ENCODE assay signal across 12 cellular contexts in genomic region chr4:24210332-24210902, GRCh38.
DNase-seq lines count a peak whose midpoint lies in the region; ATAC-seq, FAIRE-seq and TF ChIP-seq lines count a peak whose summit lies in the region.
"Had no signal": no experiment of that assay in that cellular context is flagged by ENCODE, and none has a peak within 500 bp of the region (broad histone marks: within the 10 kb centered on the region; RNA-seq: fewer than 3 reads in every experiment).

No MANE protein-coding gene starts in this region.

- CTCF ChIA-PET in activated CD8-positive, alpha-beta T cell treated with anti-CD3 and anti-CD28 coated beads, Interleukin-2, amount 10 ng/mL, durations not matched to agents 7 days and 5 days (lab: Charles Lee) = no interaction called here

- H3K9me3 ChIP-seq in pancreas = no peaks in the 10 kb centered on the region

- peak overlapping the region in 2 of 4 donors; percentile 17 to 18 for H3K27ac ChIP-seq in pancreas
- H3K27ac ChIP-seq: cardiac muscle cell, SK-N-MC had no signal

- H3K27me3 Mint-ChIP-seq in activated CD8-positive, alpha-beta T cell treated with anti-CD3 and anti-CD28 coated beads, Interleukin-2, amount 10 ng/mL, durations not matched to agents 7 days and 5 days (ENCODE audit: low read depth) = no peaks in the 10 kb centered on the region

- no peaks in the 10 kb centered on the region for H3K4me1 ChIP-seq in pancreas

- H3K4me1 Mint-ChIP-seq in activated CD8-positive, alpha-beta T cell treated with anti-CD3 and anti-CD28 coated beads, Interleukin-2, amount 10 ng/mL, durations not matched to agents 7 days and 5 days (ENCODE audit: low read depth) = no peaks in the 10 kb centered on the region

- no peaks in the 10 kb centered on the region for H3K36me3 Mint-ChIP-seq in activated CD8-positive, alpha-beta T cell treated with anti-CD3 and anti-CD28 coated beads, Interleukin-2, amount 10 ng/mL, durations not matched to agents 7 days and 5 days (ENCODE audit: low read depth)

- H3K9me3 Mint-ChIP-seq in activated CD8-positive, alpha-beta T cell treated with anti-CD3 and anti-CD28 coated beads, Interleukin-2, amount 10 ng/mL, durations not matched to agents 7 days and 5 days (ENCODE audit: insufficient read depth) = no peaks in the 10 kb centered on the region

- H3K4me3 Mint-ChIP-seq in activated CD8-positive, alpha-beta T cell treated with anti-CD3 and anti-CD28 coated beads, Interleukin-2, amount 10 ng/mL, durations not matched to agents 7 days and 5 days = no peak overlapping the region

- WGBS in pancreas, 2 donors = 28 to 46% methylated on average over 10 of the region's 10 CpGs

- no peak for FAIRE-seq in pancreas (lab: Jason Lieb, UNC)

- POLR2A ChIA-PET in activated CD8-positive, alpha-beta T cell treated with anti-CD3 and anti-CD28 coated beads, Interleukin-2, amount 10 ng/mL, durations not matched to agents 7 days and 5 days (lab: Charles Lee) = no interaction called here

- no peak overlapping the region for H3K4me3 ChIP-seq in fibroblast of pulmonary artery (replicated peaks; ENCODE audit: low read depth, low read length)
- H3K4me3 ChIP-seq in pancreas = no peak overlapping the region
- H3K4me3 ChIP-seq: cardiac muscle cell, SK-N-MC had no signal

- in situ Hi-C loops in Caki2 (cut with HindIII; ENCODE audit: low pct_unique_long_range_greater_than_20kb, low sequenced_read_pairs) = no loop called here

- peak; percentile 46 to 88 (median 74) for ATAC-seq in pancreas
- no peak for ATAC-seq in activated CD8-positive, alpha-beta T cell treated with anti-CD3 and anti-CD28 coated beads, Interleukin-2, amount 10 ng/mL, durations not matched to agents 7 days and 5 days

- H3K27me3 ChIP-seq in pancreas = no peaks in the 10 kb centered on the region
- H3K27me3 ChIP-seq: cardiac muscle cell had no signal

- H3K36me3 ChIP-seq in pancreas = no peaks in the 10 kb centered on the region
- H3K36me3 ChIP-seq: cardiac muscle cell had no signal

- intact Hi-C loops in pancreas (cut with DNase I) = no loop called here

- no peak for TF ChIP-seq CTCF in fibroblast of pulmonary artery (IDR thresholded peaks at IDR 0.05; ENCODE audit: low read length, missing control alignments)
- no peak for TF ChIP-seq CTCF in pancreas (IDR thresholded peaks at IDR 0.05)

- DNase-seq in Caki2 (ENCODE audit: low read depth) (peak; percentile 47), RPMI7951 (ENCODE audit: low read depth) (peak; percentile 51), fibroblast of pulmonary artery (ENCODE audit: low read depth) (peak; percentile 70), pancreas (peak in 4 of 6 donors; percentile 16 to 43 (median 20)), NCI-H524 treated with DMSO at 0.1 percent for 48 hours (lab: John Stamatoyannopoulos, UW) (no peak), NCI-H446 (lab: John Stamatoyannopoulos, UW) (no peak)
- no peak for DNase-seq in activated CD8-positive, alpha-beta T cell treated with anti-CD3 and anti-CD28 coated beads, Interleukin-2, amount 10 ng/mL, durations not matched to agents 7 days and 5 days
- DNase-seq in activated T-cell treated with anti-CD3 and anti-CD28 coated beads, Interleukin-2, amount 50 U/mL, for 1 hour = no peak
- DNase-seq: Calu3, NCI-H2107 had no signal

- no peak overlapping the region for H3K27ac Mint-ChIP-seq in activated CD8-positive, alpha-beta T cell treated with anti-CD3 and anti-CD28 coated beads, Interleukin-2, amount 10 ng/mL, durations not matched to agents 7 days and 5 days

Comparison
In these comparisons a context has a peak if more than half of its experiments do, and no peak if none do; other contexts are left out.
1. DNase-seq: peak in Caki2 (single experiment), RPMI7951 (single experiment), fibroblast of pulmonary artery (single experiment) and pancreas (4 of 6); none in activated CD8-positive, alpha-beta T cell treated with anti-CD3 and anti-CD28 coated beads, Interleukin-2, amount 10 ng/mL, durations not matched to agents 7 days and 5 days (single experiment), NCI-H524 treated with DMSO at 0.1 percent for 48 hours (single experiment), activated T-cell treated with anti-CD3 and anti-CD28 coated beads, Interleukin-2, amount 50 U/mL, for 1 hour (single experiment) and NCI-H446 (0 of 2).